ENCODE assay signal across 1 cellular context in genomic region chr2:161576421-161576820, GRCh38.
A peak's percentile ranks its signal among the peaks of the same experiment; 100 is the strongest.
TF ChIP-seq lines count a peak whose summit lies in the region.

No MANE protein-coding gene starts in this region.

TF ChIP-seq in H1, 55 proteins besides CTCF, POLR2A, EP300 and RAD21 (continued from another document):
- no peak for TF ChIP-seq KDM5A (IDR thresholded peaks at IDR 0.05; ENCODE audit: low read length)
- 0 out of 2 replicates have a peak, but pooled peaks have one; percentile 25 for TF ChIP-seq E2F6 (IDR thresholded peaks at IDR 0.05)
- no peak for TF ChIP-seq RBBP5 (IDR thresholded peaks at IDR 0.05; ENCODE audit: borderline replicate concordance, low read depth, low read length)
- TF ChIP-seq SP2 (IDR thresholded peaks at IDR 0.05; ENCODE audit: low read length), result no peak
- peak; percentile 81 for TF ChIP-seq TEAD4 (IDR thresholded peaks at IDR 0.05; ENCODE audit: low read depth, low read length)
- TF ChIP-seq POU5F1 (IDR thresholded peaks at IDR 0.05; ENCODE audit: low read depth, low read length), result no peak
- TF ChIP-seq MAFK (IDR thresholded peaks at IDR 0.05; ENCODE audit: low read depth, low read length), result no peak
